In genomic region chr5:113527746-113528145, GRCh38 we compare ENCODE assay signal across 26 cellular contexts.
"Had no signal": no experiment of that assay in that cellular context is flagged by ENCODE, and none has a peak within 500 bp of the region (broad histone marks: within the 10 kb centered on the region; RNA-seq: fewer than 3 reads in every experiment).

No MANE protein-coding gene starts in this region.

- H3K4me1 ChIP-seq: ascending aorta had no signal

- H3K27ac ChIP-seq: adrenal gland, ascending aorta, breast epithelium, cardiac muscle cell, coronary artery, dorsolateral prefrontal cortex, WERI-Rb-1 had no signal

- DNase-seq: activated B cell treated with CpG ODN at 0.5 μM for 24 hours; activated CD4-positive, alpha-beta memory T cell treated with anti-CD3 and anti-CD28 coated beads for 36 hours; activated CD4-positive, alpha-beta T cell treated with anti-CD3 and anti-CD28 coated beads, Interleukin-2, amount 10 ng/mL, durations not matched to agents 24 days and 14 days; activated CD8-positive, alpha-beta memory T cell treated with anti-CD3 and anti-CD28 coated beads, Interleukin-2, amount 10 ng/mL, durations not matched to agents 7 days and 5 days; activated CD8-positive, alpha-beta memory T cell treated with anti-CD3 and anti-CD28 coated beads, Interleukin-2, amount 50 U/mL, for 4 hours; activated CD8-positive, alpha-beta T cell treated with anti-CD3 and anti-CD28 coated beads, Interleukin-2, amount 10 ng/mL, durations not matched to agents 7 days and 5 days; activated effector memory CD4-positive, alpha-beta T cell treated with anti-CD3 and anti-CD28 coated beads, Interleukin-2, amount 50 U/mL, for 16 hours; activated naive CD4-positive, alpha-beta T cell treated with anti-CD3 and anti-CD28 coated beads for 36 hours; activated naive CD8-positive, alpha-beta T cell treated with anti-CD3 and anti-CD28 coated beads for 36 hours; activated naive CD8-positive, alpha-beta T cell treated with anti-CD3 and anti-CD28 coated beads, Interleukin-2, amount 50 U/mL, for 24 hours; activated T-cell treated with anti-CD3 and anti-CD28 coated beads, Interleukin-2, amount 50 U/mL, for 1 hour; activated T-cell treated with anti-CD3 and anti-CD28 coated beads, Interleukin-2, amount 50 U/mL, for 48 hours; dorsolateral prefrontal cortex; effector memory CD4-positive, alpha-beta T cell; endodermal cell; foreskin fibroblast; head of caudate nucleus; T-helper 1 cell; T-helper 17 cell; T1000; WERI-Rb-1 had no signal

- H3K27me3 ChIP-seq: adrenal gland, ascending aorta, breast epithelium, cardiac muscle cell, dorsolateral prefrontal cortex had no signal

- H3K36me3 ChIP-seq: breast epithelium had no signal

- H3K4me3 ChIP-seq: adrenal gland, ascending aorta, breast epithelium, cardiac muscle cell, coronary artery, dorsolateral prefrontal cortex had no signal
